In genomic region chr10:26770069-26770468, GRCh38 we compare ENCODE assay signal across 26 cellular contexts.
"Had no signal": no experiment of that assay in that cellular context is flagged by ENCODE, and none has a peak within 500 bp of the region (broad histone marks: within the 10 kb centered on the region; RNA-seq: fewer than 3 reads in every experiment).

No MANE protein-coding gene starts in this region.

- H3K9me3 ChIP-seq: ascending aorta, breast epithelium, MG63, SJCRH30 had no signal

- H3K27ac ChIP-seq: ascending aorta, breast epithelium, SJCRH30, SK-N-MC had no signal

- ATAC-seq: activated T-helper 17 cell treated with anti-CD3 and anti-CD28 coated beads, Interleukin-2, amount 50 U/mL, for 72 hours; Panc1 had no signal

- DNase-seq: activated CD4-positive, alpha-beta memory T cell treated with anti-CD3 and anti-CD28 coated beads for 36 hours; activated CD4-positive, alpha-beta T cell treated with anti-CD3 and anti-CD28 coated beads for 4 hours; activated CD4-positive, alpha-beta T cell treated with anti-CD3 and anti-CD28 coated beads, Interleukin-2, amount 50 U/mL, for 1 hour; activated CD4-positive, CD25-positive, alpha-beta regulatory T cell treated with anti-CD3 and anti-CD28 coated beads, Interleukin-2, amount 50 U/mL, for 72 hours; activated CD8-positive, alpha-beta memory T cell treated with anti-CD3 and anti-CD28 coated beads, Interleukin-2, amount 50 U/mL, for 48 hours; activated effector memory CD4-positive, alpha-beta T cell treated with anti-CD3 and anti-CD28 coated beads, Interleukin-2, amount 50 U/mL, for 16 hours; activated naive CD4-positive, alpha-beta T cell treated with Interleukin-2 at 50 U/mL for 16 hours; activated naive CD8-positive, alpha-beta T cell treated with anti-CD3 and anti-CD28 coated beads, Interleukin-2, amount 10 ng/mL, durations not matched to agents 7 days and 5 days; activated T-cell treated with anti-CD3 and anti-CD28 coated beads, Interleukin-2, amount 50 U/mL, for 48 hours; KG1; MG63; NCI-H1048; NCI-H1105 treated with DMSO at 0.1 percent for 48 hours; NCI-H1436; NCI-H1694; NCI-H1930; NCI-H2081 treated with DMSO at 0.1 percent for 48 hours; NCI-H345; NCI-H524 treated with DMSO at 0.1 percent for 48 hours; SHP77; SJCRH30 had no signal

- H3K36me3 ChIP-seq: ascending aorta, breast epithelium, SJCRH30 had no signal

- H3K4me3 ChIP-seq: ascending aorta, breast epithelium, MG63, SJCRH30, SK-N-MC had no signal

- H3K4me1 ChIP-seq: ascending aorta, breast epithelium, SJCRH30 had no signal

- H3K27me3 ChIP-seq: ascending aorta, breast epithelium, MG63, SJCRH30 had no signal
